Comparison of ENCODE assay signal across 16 cellular contexts in genomic region chr3:106006001-106006400, GRCh38.
DNase-seq lines count a peak whose midpoint lies in the region; ATAC-seq and TF ChIP-seq lines count a peak whose summit lies in the region.
"Had no signal": no experiment of that assay in that cellular context is flagged by ENCODE, and none has a peak within 500 bp of the region (broad histone marks: within the 10 kb centered on the region; RNA-seq: fewer than 3 reads in every experiment).

No MANE protein-coding gene starts in this region.

- peak overlapping the region; percentile 26 for H3K4me2 ChIP-seq in GM23248 (ENCODE audit: unreplicated experiment)

- intact Hi-C loops in naive thymus-derived CD4-positive, alpha-beta T cell (cut with micrococcal nuclease), result no loop called here

- H3K79me2 ChIP-seq in GM23248 (ENCODE audit: insufficient read depth), result no peaks in the 10 kb centered on the region

- no peaks in the 10 kb centered on the region for H3K9me2 ChIP-seq in GM23248 (ENCODE audit: insufficient read depth)

- peaks cover 18% of the 10 kb centered on the region for H3K4me1 ChIP-seq in GM23248 (ENCODE audit: insufficient read depth)
- H3K4me1 ChIP-seq in naive thymus-derived CD4-positive, alpha-beta T cell (ENCODE audit: control insufficient read depth in 2 of 2, insufficient read depth in 2 of 2, low read length in 2 of 2), result peaks cover 0 to 4% of the 10 kb centered on the region in 2 donors

- H3K27ac ChIP-seq in GM23248, result peak overlapping the region; percentile 71
- H3K27ac ChIP-seq in naive thymus-derived CD4-positive, alpha-beta T cell (ENCODE audit: low read depth, low read length), result no peak overlapping the region

- no peak overlapping the region for H3K27ac Mint-ChIP-seq in naive thymus-derived CD4-positive, alpha-beta T cell

- TF ChIP-seq CTCF in fibroblast of mammary gland (conservative IDR thresholded peaks at IDR 0.05; ENCODE audit: control insufficient read depth, insufficient read depth, low read depth, low read length) (no peak), retinal pigment epithelial cell (conservative IDR thresholded peaks at IDR 0.05; ENCODE audit: low read depth, low read length) (no peak)

- POLR2A ChIA-PET in naive thymus-derived CD4-positive, alpha-beta T cell (lab: Charles Lee), result no interaction called here

- DNase-seq in GM23248 (peak; percentile 93), T1000 (lab: John Stamatoyannopoulos, UW) (peak; percentile 64), fibroblast of mammary gland (ENCODE audit: low read depth) (peak; percentile 99), retinal pigment epithelial cell (ENCODE audit: low read depth) (peak; percentile 100), Ammon's horn (ENCODE audit: low spot score) (no peak)
- DNase-seq in naive thymus-derived CD4-positive, alpha-beta T cell, result no peak
- DNase-seq: activated CD4-positive, alpha-beta T cell treated with anti-CD3 and anti-CD28 coated beads, Interleukin-2, amount 50 U/mL, for 48 hours; activated effector memory CD4-positive, alpha-beta T cell treated with anti-CD3 and anti-CD28 coated beads, Interleukin-2, amount 50 U/mL, for 16 hours; COR-L47; mucosa of descending colon; NCI-H2227 treated with DMSO at 0.1 percent for 48 hours; retina; T-helper 2 cell had no signal

- H3K9me3 Mint-ChIP-seq in naive thymus-derived CD4-positive, alpha-beta T cell, result peaks cover 0 to 28% (median 0%) of the 10 kb centered on the region in 11 donors
- H3K9me3 Mint-ChIP-seq: central memory CD8-positive, alpha-beta T cell had no signal

- H3K4me3 Mint-ChIP-seq in naive thymus-derived CD4-positive, alpha-beta T cell, result no peak overlapping the region
- H3K4me3 Mint-ChIP-seq: central memory CD8-positive, alpha-beta T cell had no signal

- no peaks in the 10 kb centered on the region for H4K20me1 ChIP-seq in GM23248 (ENCODE audit: insufficient read depth)

- H3K36me3 ChIP-seq in GM23248 (ENCODE audit: low read depth), result no peaks in the 10 kb centered on the region
- no peaks in the 10 kb centered on the region for H3K36me3 ChIP-seq in naive thymus-derived CD4-positive, alpha-beta T cell (ENCODE audit: control insufficient read depth in 2 of 3, insufficient read depth in 3 of 3, low read length in 3 of 3)

- CTCF ChIA-PET in naive thymus-derived CD4-positive, alpha-beta T cell (lab: Charles Lee), result no interaction called here

- H3F3A ChIP-seq in GM23248 (ENCODE audit: insufficient read depth), result peaks cover 18% of the 10 kb centered on the region

- no peak overlapping the region for H2AFZ ChIP-seq in GM23248

- H3K27me3 Mint-ChIP-seq in naive thymus-derived CD4-positive, alpha-beta T cell, result no peaks in the 10 kb centered on the region
- H3K27me3 Mint-ChIP-seq: central memory CD8-positive, alpha-beta T cell had no signal

- no peak overlapping the region for H3K4me3 ChIP-seq in GM23248
- no peak overlapping the region for H3K4me3 ChIP-seq in fibroblast of mammary gland (ENCODE audit: control insufficient read depth, low read depth, low read length)
- no peak overlapping the region for H3K4me3 ChIP-seq in retinal pigment epithelial cell (ENCODE audit: low read length)
- no peak overlapping the region for H3K4me3 ChIP-seq in naive thymus-derived CD4-positive, alpha-beta T cell (ENCODE audit: low read length)
- H3K4me3 ChIP-seq: mucosa of descending colon had no signal

- 7 to 8% methylated on average over 5 of the region's 5 CpGs for WGBS in GM23248 (ENCODE audit: low coverage in 1 of 2, low lambda C conversion rate in 2 of 2, missing lambda C conversion rate in 2 of 2), 2 experiments

- H3K36me3 Mint-ChIP-seq in naive thymus-derived CD4-positive, alpha-beta T cell, result peaks cover 0 to 31% (median 0%) of the 10 kb centered on the region in 5 donors

- peaks cover 12 to 28% (median 18%) of the 10 kb centered on the region in 7 donors for H3K4me1 Mint-ChIP-seq in naive thymus-derived CD4-positive, alpha-beta T cell

- H3K27me3 ChIP-seq in GM23248 (replicated peaks; ENCODE audit: insufficient read depth), result no peaks in the 10 kb centered on the region
- no peaks in the 10 kb centered on the region for H3K27me3 ChIP-seq in naive thymus-derived CD4-positive, alpha-beta T cell (ENCODE audit: control insufficient read depth in 2 of 2, insufficient read depth in 2 of 2, low read length in 2 of 2)

- H3K9ac ChIP-seq in GM23248, result no peak overlapping the region

- ATAC-seq in naive thymus-derived CD4-positive, alpha-beta T cell, result no peak
- ATAC-seq in HG02973 (IDR thresholded peaks at IDR 0.05; ENCODE audit: unreplicated experiment) (no peak), HG02981 (IDR thresholded peaks at IDR 0.05; ENCODE audit: unreplicated experiment) (no peak)
- ATAC-seq: mucosa of descending colon had no signal

- in situ Hi-C loops in GM23248 (cut with MboI), result no loop called here

- no peaks in the 10 kb centered on the region for H3K9me3 ChIP-seq in GM23248 (ENCODE audit: low read depth)
- H3K9me3 ChIP-seq in naive thymus-derived CD4-positive, alpha-beta T cell (ENCODE audit: control insufficient read depth in 2 of 3, low read length in 3 of 3), result no peaks in the 10 kb centered on the region
- H3K9me3 ChIP-seq: mucosa of descending colon had no signal

Comparison
In these comparisons a context has a peak if more than half of its experiments do, and no peak if none do; other contexts are left out.
1. DNase-seq: peak in GM23248 (single experiment), T1000 (single experiment), fibroblast of mammary gland (single experiment) and retinal pigment epithelial cell (single experiment); none in Ammon's horn (single experiment) and naive thymus-derived CD4-positive, alpha-beta T cell (0 of 9).